16 cellular contexts compared by ENCODE assay signal in genomic region chr7:135918134-135918533, GRCh38. TPM values are rescaled to one million over a fixed set of nuclear protein-coding genes. Genes with fewer than 3 reads are reported as not detected.
DNase-seq lines count a peak whose midpoint lies in the region; ATAC-seq and TF ChIP-seq lines count a peak whose summit lies in the region.
"Had no signal": no experiment of that assay in that cellular context is flagged by ENCODE, and none has a peak within 500 bp of the region (broad histone marks: within the 10 kb centered on the region; RNA-seq: fewer than 3 reads in every experiment).

No MANE protein-coding gene starts in this region.

- H3K4me1 Mint-ChIP-seq in activated naive CD8-positive, alpha-beta T cell treated with anti-CD3 and anti-CD28 coated beads, Interleukin-2, amount 50 U/mL, for 24 hours: peaks cover 5% of the 10 kb centered on the region
- H3K4me1 Mint-ChIP-seq in activated naive CD8-positive, alpha-beta T cell treated with anti-CD3 and anti-CD28 coated beads for 36 hours: peaks cover 6% of the 10 kb centered on the region
- peaks cover 22 to 35% (median 28%) of the 10 kb centered on the region in 3 donors for H3K4me1 Mint-ChIP-seq in naive B cell

- intact Hi-C loops in aorta (cut with DNase I): no loop called here

- H3K27ac ChIP-seq in right atrium auricular region: no peak overlapping the region
- no peak overlapping the region for H3K27ac ChIP-seq in aorta (ENCODE audit: low read depth in 1 of 2, low read length in 2 of 2)
- H3K27ac ChIP-seq: 22Rv1, A549, BLaER1, HL-60 had no signal

- H3K4me3 ChIP-seq in choroid plexus epithelial cell (ENCODE audit: low read depth, low read length) (no peak overlapping the region), right atrium auricular region (no peak overlapping the region), aorta (ENCODE audit: low read length in 2 of 2) (no peak overlapping the region)
- H3K4me3 ChIP-seq: A549, BLaER1, GM12878, HAP-1 had no signal

- H3K9me3 Mint-ChIP-seq in activated naive CD8-positive, alpha-beta T cell treated with anti-CD3 and anti-CD28 coated beads, Interleukin-2, amount 50 U/mL, for 24 hours: peaks cover 7% of the 10 kb centered on the region
- H3K9me3 Mint-ChIP-seq in activated naive CD8-positive, alpha-beta T cell treated with anti-CD3 and anti-CD28 coated beads for 36 hours: peaks cover 4% of the 10 kb centered on the region
- peaks cover 0 to 5% (median 0%) of the 10 kb centered on the region in 7 donors for H3K9me3 Mint-ChIP-seq in naive B cell

- TF ChIP-seq CTCF in choroid plexus epithelial cell (conservative IDR thresholded peaks at IDR 0.05; ENCODE audit: low read depth, low read length) (no peak), right atrium auricular region (IDR thresholded peaks at IDR 0.05) (no peak)

- H3K4me3 Mint-ChIP-seq in activated naive CD8-positive, alpha-beta T cell treated with anti-CD3 and anti-CD28 coated beads, Interleukin-2, amount 50 U/mL, for 24 hours: no peak overlapping the region
- no peak overlapping the region for H3K4me3 Mint-ChIP-seq in activated naive CD8-positive, alpha-beta T cell treated with anti-CD3 and anti-CD28 coated beads for 36 hours
- H3K4me3 Mint-ChIP-seq in naive B cell: no peak overlapping the region
- H3K4me3 Mint-ChIP-seq: CD4-positive, alpha-beta memory T cell had no signal

- H3K36me3 ChIP-seq in right atrium auricular region (no peaks in the 10 kb centered on the region), aorta (ENCODE audit: control insufficient read depth in 1 of 2, insufficient read depth in 2 of 2, low read length in 1 of 2) (peaks cover 0 to 5% of the 10 kb centered on the region in 2 donors)
- H3K36me3 ChIP-seq: HAP-1 had no signal

- no peak for DNase-seq in activated naive CD8-positive, alpha-beta T cell treated with anti-CD3 and anti-CD28 coated beads, Interleukin-2, amount 50 U/mL, for 24 hours
- DNase-seq in activated naive CD8-positive, alpha-beta T cell treated with anti-CD3 and anti-CD28 coated beads for 36 hours: no peak
- DNase-seq in choroid plexus epithelial cell (ENCODE audit: low read depth) (peak; percentile 13), naive B cell (no peak), SK-N-DZ (ENCODE audit: low spot score) (no peak), right atrium auricular region (ENCODE audit: low spot score) (no peak), aorta (no peak)
- DNase-seq: CD4-positive, alpha-beta memory T cell; DMS153; DMS79 treated with DMSO at 0.1 percent for 48 hours had no signal

- H3K27ac Mint-ChIP-seq in activated naive CD8-positive, alpha-beta T cell treated with anti-CD3 and anti-CD28 coated beads, Interleukin-2, amount 50 U/mL, for 24 hours: peak overlapping the region; percentile 44
- H3K27ac Mint-ChIP-seq in activated naive CD8-positive, alpha-beta T cell treated with anti-CD3 and anti-CD28 coated beads for 36 hours: no peak overlapping the region
- peak overlapping the region in 4 of 6 donors; percentile 44 to 72 (median 57) for H3K27ac Mint-ChIP-seq in naive B cell

- H3K4me1 ChIP-seq in right atrium auricular region: peaks cover 0 to 4% of the 10 kb centered on the region in 2 donors
- no peaks in the 10 kb centered on the region for H3K4me1 ChIP-seq in aorta (ENCODE audit: control insufficient read depth in 1 of 2, insufficient read depth in 2 of 2, low read length in 2 of 2)
- H3K4me1 ChIP-seq: BLaER1, HAP-1 had no signal

- H3K27me3 ChIP-seq in right atrium auricular region (no peaks in the 10 kb centered on the region), aorta (ENCODE audit: control insufficient read depth in 1 of 2, insufficient read depth in 2 of 2, low read length in 1 of 2) (no peaks in the 10 kb centered on the region)
- H3K27me3 ChIP-seq: BLaER1 had no signal

- no peak for ATAC-seq in activated naive CD8-positive, alpha-beta T cell treated with anti-CD3 and anti-CD28 coated beads, Interleukin-2, amount 50 U/mL, for 24 hours
- ATAC-seq in naive B cell (ENCODE audit: low read depth in 2 of 2): no peak
- no peak for ATAC-seq in aorta (ENCODE audit: low FRiP score)
- ATAC-seq: A549, GM12878 had no signal

- WGBS in aorta, 2 donors: 50 to 63% methylated on average over 5 of the region's 5 CpGs

- peaks cover 6% of the 10 kb centered on the region for H3K36me3 Mint-ChIP-seq in activated naive CD8-positive, alpha-beta T cell treated with anti-CD3 and anti-CD28 coated beads, Interleukin-2, amount 50 U/mL, for 24 hours (ENCODE audit: low read depth)
- H3K36me3 Mint-ChIP-seq in activated naive CD8-positive, alpha-beta T cell treated with anti-CD3 and anti-CD28 coated beads for 36 hours: peaks cover 5% of the 10 kb centered on the region
- peaks cover 22 to 23% of the 10 kb centered on the region in 2 donors for H3K36me3 Mint-ChIP-seq in naive B cell

- no peaks in the 10 kb centered on the region for H3K9me3 ChIP-seq in right atrium auricular region
- no peaks in the 10 kb centered on the region for H3K9me3 ChIP-seq in aorta (ENCODE audit: control insufficient read depth, low read length)
- H3K9me3 ChIP-seq: A549, BLaER1, HAP-1 had no signal

- no peaks in the 10 kb centered on the region for H3K27me3 Mint-ChIP-seq in activated naive CD8-positive, alpha-beta T cell treated with anti-CD3 and anti-CD28 coated beads, Interleukin-2, amount 50 U/mL, for 24 hours
- no peaks in the 10 kb centered on the region for H3K27me3 Mint-ChIP-seq in activated naive CD8-positive, alpha-beta T cell treated with anti-CD3 and anti-CD28 coated beads for 36 hours
- H3K27me3 Mint-ChIP-seq in naive B cell: no peaks in the 10 kb centered on the region
- H3K27me3 Mint-ChIP-seq: CD4-positive, alpha-beta memory T cell had no signal

RNA-seq across cellular contexts. Expression of gene MTPN, which starts 59.0 kb away (rescaled TPM):
- 100 to 1,000 TPM; 136 to 139 TPM for total RNA-seq in activated naive CD8-positive, alpha-beta T cell treated with anti-CD3 and anti-CD28 coated beads for 36 hours
- polyA plus RNA-seq in naive B cell (ENCODE audit: low read depth in 6 of 6) (100 to 1,000 TPM; 203 to 341 (median 281) TPM), aorta (10 to 100 TPM; 63.0 to 88.8 TPM)
- 115 and 117 TPM in 2 replicates for polyA plus RNA-seq in SK-N-DZ (2014; cell fraction: cytosol; rRNA removed)
- polyA plus RNA-seq in SK-N-DZ (2014; cell fraction: nucleus; rRNA removed): 38.9 and 41.0 TPM in 2 replicates
- total RNA-seq in right atrium auricular region (100 to 1,000 TPM in 1 of 2 donors, 10 to 100 TPM in 1; 91.9 to 103 TPM), aorta (10 to 100 TPM; 89.3 to 92.6 TPM)
